In the genomic region with DNA sequence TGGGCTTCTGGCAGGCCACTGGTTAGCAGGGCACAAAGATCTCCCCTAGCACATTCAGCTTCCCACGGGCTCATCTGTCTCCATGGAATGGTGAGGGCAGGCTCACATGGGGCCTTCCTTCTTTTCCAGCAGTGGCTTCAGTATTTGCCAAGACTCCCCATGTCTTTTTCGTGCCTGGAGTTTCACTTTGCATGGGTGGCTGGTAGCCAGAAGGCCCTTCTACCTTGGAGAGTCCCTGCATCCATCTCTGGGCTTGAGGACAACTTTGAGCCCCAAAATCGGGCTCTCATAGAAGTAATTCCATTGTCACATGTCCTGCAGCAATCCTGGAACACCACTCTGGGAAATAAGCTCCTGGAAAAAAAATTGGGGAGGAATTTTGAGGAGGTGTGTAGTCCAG, we compare ENCODE assay signal across 2 cellular contexts.
A peak's percentile ranks its signal among the peaks of the same experiment; 100 is the strongest.
TF ChIP-seq lines count a peak whose summit lies in the region.

No MANE protein-coding gene starts in this region.

TF ChIP-seq in K562, 482 proteins besides CTCF, POLR2A, EP300 and RAD21:
- TF ChIP-seq, protein P1, sequence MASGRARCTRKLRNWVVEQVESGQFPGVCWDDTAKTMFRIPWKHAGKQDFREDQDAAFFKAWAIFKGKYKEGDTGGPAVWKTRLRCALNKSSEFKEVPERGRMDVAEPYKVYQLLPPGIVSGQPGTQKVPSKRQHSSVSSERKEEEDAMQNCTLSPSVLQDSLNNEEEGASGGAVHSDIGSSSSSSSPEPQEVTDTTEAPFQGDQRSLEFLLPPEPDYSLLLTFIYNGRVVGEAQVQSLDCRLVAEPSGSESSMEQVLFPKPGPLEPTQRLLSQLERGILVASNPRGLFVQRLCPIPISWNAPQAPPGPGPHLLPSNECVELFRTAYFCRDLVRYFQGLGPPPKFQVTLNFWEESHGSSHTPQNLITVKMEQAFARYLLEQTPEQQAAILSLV (tag; IDR thresholded peaks at IDR 0.05) = no peak
- TF ChIP-seq HNRNPUL1 (IDR thresholded peaks at IDR 0.05; ENCODE audit: low read length) (no peak), NCOA6 (IDR thresholded peaks at IDR 0.05) (no peak), ZNF507 (tag; conservative IDR thresholded peaks at IDR 0.05) (no peak)
- TF ChIP-seq, protein P2, sequence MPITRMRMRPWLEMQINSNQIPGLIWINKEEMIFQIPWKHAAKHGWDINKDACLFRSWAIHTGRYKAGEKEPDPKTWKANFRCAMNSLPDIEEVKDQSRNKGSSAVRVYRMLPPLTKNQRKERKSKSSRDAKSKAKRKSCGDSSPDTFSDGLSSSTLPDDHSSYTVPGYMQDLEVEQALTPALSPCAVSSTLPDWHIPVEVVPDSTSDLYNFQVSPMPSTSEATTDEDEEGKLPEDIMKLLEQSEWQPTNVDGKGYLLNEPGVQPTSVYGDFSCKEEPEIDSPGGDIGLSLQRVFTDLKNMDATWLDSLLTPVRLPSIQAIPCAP (CRISPR knock-in tag; IDR thresholded peaks at IDR 0.05; ENCODE audit: borderline replicate concordance) = no peak

TF ChIP-seq in HepG2, 621 proteins besides CTCF, POLR2A, EP300 and RAD21:
- 0 out of 2 replicates have a peak, but pooled peaks have one; percentile 41 for TF ChIP-seq ZSCAN31 (CRISPR knock-in tag; IDR thresholded peaks at IDR 0.05; ENCODE audit: low read depth)
- 0 out of 2 replicates have a peak, but pooled peaks have one; percentile 18 for TF ChIP-seq ZNF34 (CRISPR knock-in tag; IDR thresholded peaks at IDR 0.05; ENCODE audit: borderline replicate concordance)
- TF ChIP-seq, protein P3, sequence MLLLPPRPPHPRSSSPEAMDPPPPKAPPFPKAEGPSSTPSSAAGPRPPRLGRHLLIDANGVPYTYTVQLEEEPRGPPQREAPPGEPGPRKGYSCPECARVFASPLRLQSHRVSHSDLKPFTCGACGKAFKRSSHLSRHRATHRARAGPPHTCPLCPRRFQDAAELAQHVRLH (CRISPR knock-in tag; IDR thresholded peaks at IDR 0.05; ENCODE audit: borderline replicate concordance, low read depth) = no peak
- 0 out of 2 replicates have a peak, but pooled peaks have one; percentile 19 for TF ChIP-seq ZFX (CRISPR knock-in tag; IDR thresholded peaks at IDR 0.05; ENCODE audit: low read depth)
- TF ChIP-seq PHF8 (CRISPR knock-in tag; IDR thresholded peaks at IDR 0.05) = 0 out of 2 replicates have a peak, but pooled peaks have one; percentile 22
- TF ChIP-seq ZMYM2 (CRISPR knock-in tag; IDR thresholded peaks at IDR 0.05) = no peak
